18 cellular contexts compared by ENCODE assay signal in genomic region chr4:183171484-183172267, GRCh38.
DNase-seq lines count a peak whose midpoint lies in the region; ATAC-seq, FAIRE-seq and TF ChIP-seq lines count a peak whose summit lies in the region.
"Had no signal": no experiment of that assay in that cellular context is flagged by ENCODE, and none has a peak within 500 bp of the region (broad histone marks: within the 10 kb centered on the region; RNA-seq: fewer than 3 reads in every experiment).

No MANE protein-coding gene starts in this region.

- 50% methylated on average over 4 of the region's 4 CpGs; no CpG with 5 or more reads in 1 of the 2 experiments for WGBS in H1 (ENCODE audit: extremely low coverage in 1 of 2, insufficient coverage in 1 of 2, insufficient read length in 1 of 2, insufficient replicate concordance in 2 of 2, low coverage in 1 of 2, low lambda C conversion rate in 2 of 2, missing lambda C conversion rate in 1 of 2), 2 experiments
- WGBS in liver, result 23% methylated on average over 4 of the region's 4 CpGs

- POLR2A ChIA-PET in Caco-2 (lab: Charles Lee) (no interaction called here), H1 (lab: Charles Lee; ENCODE audit: partially characterized antibody) (interaction anchor here (1.4 to 1.8 kb wide), 2 partner anchors 8 to 9 kb away, joined by 3 to 6 read pairs; no protein-coding TSS in a partner anchor)

- peak overlapping the region; percentile 30 for H3K27ac Mint-ChIP-seq in Caco-2 (ENCODE audit: unreplicated experiment)
- H3K27ac Mint-ChIP-seq: activated CD4-positive, alpha-beta T cell treated with anti-CD3 and anti-CD28 coated beads for 36 hours; activated CD8-positive, alpha-beta memory T cell treated with anti-CD3 and anti-CD28 coated beads, Interleukin-2, amount 10 ng/mL, durations not matched to agents 7 days and 5 days had no signal

- H4K20me1 ChIP-seq in H1 (replicated peaks in 1 of 2; ENCODE audit: control insufficient read depth in 1 of 2, insufficient read depth in 2 of 2, low read length in 2 of 2), result peaks cover 2 to 3% of the 10 kb centered on the region in 2 experiments

- H3K9me3 Mint-ChIP-seq in Caco-2 (ENCODE audit: unreplicated experiment), result peaks cover 12% of the 10 kb centered on the region
- H3K9me3 Mint-ChIP-seq: central memory CD8-positive, alpha-beta T cell; stimulated activated naive CD8-positive, alpha-beta T cell treated with anti-CD3 and anti-CD28 coated beads, Interleukin-15, amount 100 ng/mL, for 72 hours had no signal

- H3K23ac ChIP-seq in H1 (ENCODE audit: insufficient read length), result no peak overlapping the region

- no peak overlapping the region for H4K5ac ChIP-seq in H1 (ENCODE audit: insufficient read length, low read depth, low read length)

- H3K36me3 Mint-ChIP-seq in Caco-2 (ENCODE audit: insufficient read depth, unreplicated experiment), result peaks cover 37% of the 10 kb centered on the region
- H3K36me3 Mint-ChIP-seq: activated CD8-positive, alpha-beta memory T cell treated with anti-CD3 and anti-CD28 coated beads, Interleukin-2, amount 10 ng/mL, durations not matched to agents 7 days and 5 days had no signal

- H3K9ac ChIP-seq in H1 (replicated peaks in 1 of 4; ENCODE audit: extremely low read depth in 1 of 4, low read depth in 3 of 4, low read length in 3 of 4) (no peak overlapping the region; a peak in 1 of 7 replicates), liver (ENCODE audit: low read depth in 1 of 2, low read length in 2 of 2) (no peak overlapping the region)

- ATAC-seq in HG02981 (IDR thresholded peaks at IDR 0.05; ENCODE audit: unreplicated experiment), result no peak
- ATAC-seq: activated CD4-positive, alpha-beta T cell treated with anti-CD3 and anti-CD28 coated beads for 36 hours; activated CD8-positive, alpha-beta memory T cell treated with anti-CD3 and anti-CD28 coated beads, Interleukin-2, amount 10 ng/mL, durations not matched to agents 7 days and 5 days; HCT116; stimulated activated naive CD8-positive, alpha-beta T cell treated with anti-CD3 and anti-CD28 coated beads, Interleukin-15, amount 100 ng/mL, for 72 hours had no signal

- no peak overlapping the region for H4K91ac ChIP-seq in H1 (replicated peaks; ENCODE audit: insufficient read length, low read length)

- H3K4me1 ChIP-seq in Caco-2 (peaks cover 71% of the 10 kb centered on the region), H1 (replicated peaks in 1 of 4; ENCODE audit: control insufficient read depth in 3 of 4, insufficient read depth in 4 of 4, low read length in 3 of 4) (peaks cover 6 to 26% (median 21%) of the 10 kb centered on the region in 4 experiments), liver (ENCODE audit: control insufficient read depth in 4 of 4, insufficient read depth in 4 of 4, low read length in 3 of 4) (peaks cover 7 to 26% (median 18%) of the 10 kb centered on the region in 4 donors)

- no peak overlapping the region for H4K8ac ChIP-seq in H1 (ENCODE audit: extremely low read depth, insufficient read depth, low read length)

- H2AK5ac ChIP-seq in H1 (ENCODE audit: low read depth, low read length), result no peak overlapping the region; the same call in 1 of the 2 replicates

- no peak overlapping the region for H2BK20ac ChIP-seq in H1 (ENCODE audit: low read length)

- CTCF ChIA-PET in Caco-2 (lab: Charles Lee), result no interaction called here
- CTCF ChIA-PET in H1 (lab: Charles Lee; ENCODE audit: partially characterized antibody), result interaction anchor here (0.6 kb wide), 1 partner anchor 14 kb away, joined by 6 read pairs; no protein-coding TSS in a partner anchor

- DNase-seq in Caco-2, result no peak
- peak; percentile 15 for DNase-seq in LNCaP clone FGC (ENCODE audit: low read depth)
- no peak for DNase-seq in H1 (ENCODE audit: low read depth in 1 of 2, low spot score in 2 of 2)
- DNase-seq in brain microvascular endothelial cell, result no peak
- DNase-seq in occipital lobe (lab: John Stamatoyannopoulos, UW), result no peak
- DNase-seq in AG08396 (ENCODE audit: low spot score), result no peak
- DNase-seq: activated CD4-positive, alpha-beta T cell treated with anti-CD3 and anti-CD28 coated beads for 36 hours; activated CD8-positive, alpha-beta memory T cell treated with anti-CD3 and anti-CD28 coated beads, Interleukin-2, amount 10 ng/mL, durations not matched to agents 7 days and 5 days; effector CD8-positive, alpha-beta T cell; kidney; NCI-H1436 treated with DMSO at 0.1 percent for 48 hours; stimulated activated CD4-positive, alpha-beta T cell treated with anti-CD3 and anti-CD28 coated beads, Interleukin-2, amount 100 ng/mL, for 24 hours; stimulated activated naive CD8-positive, alpha-beta T cell treated with anti-CD3 and anti-CD28 coated beads, Interleukin-15, amount 100 ng/mL, for 72 hours; upper lobe of left lung had no signal

- no peak overlapping the region for H2BK15ac ChIP-seq in H1 (ENCODE audit: low read length)

- peaks cover 6 to 97% of the 10 kb centered on the region in 2 experiments; a peak in 3 of 4 replicates for H3K79me2 ChIP-seq in H1 (ENCODE audit: control insufficient read depth in 1 of 2, insufficient read depth in 2 of 2, low read length in 2 of 2)

- H3K4me3 Mint-ChIP-seq in Caco-2 (ENCODE audit: unreplicated experiment), result peak overlapping the region; percentile 39
- H3K4me3 Mint-ChIP-seq: activated CD4-positive, alpha-beta T cell treated with anti-CD3 and anti-CD28 coated beads for 36 hours; activated CD8-positive, alpha-beta memory T cell treated with anti-CD3 and anti-CD28 coated beads, Interleukin-2, amount 10 ng/mL, durations not matched to agents 7 days and 5 days; central memory CD8-positive, alpha-beta T cell; stimulated activated naive CD8-positive, alpha-beta T cell treated with anti-CD3 and anti-CD28 coated beads, Interleukin-15, amount 100 ng/mL, for 72 hours had no signal

- H3K14ac ChIP-seq in H1 (ENCODE audit: insufficient read length), result no peak overlapping the region

- H3K27me3 Mint-ChIP-seq in Caco-2 (ENCODE audit: insufficient read depth, unreplicated experiment), result no peaks in the 10 kb centered on the region

- no peak overlapping the region for H2BK120ac ChIP-seq in H1 (replicated peaks; ENCODE audit: low read depth, low read length)

- in situ Hi-C loops in brain microvascular endothelial cell (cut with HindIII; ENCODE audit: low pct_ligation_motif_present, low sequenced_read_pairs), result no loop called here

- H3K36me3 ChIP-seq in Caco-2 (ENCODE audit: control insufficient read depth, insufficient read depth, low read length) (no peaks in the 10 kb centered on the region), H1 (ENCODE audit: control insufficient read depth in 2 of 4, insufficient read depth in 4 of 4, low read length in 3 of 4) (no peaks in the 10 kb centered on the region), liver (ENCODE audit: control insufficient read depth in 4 of 4, insufficient read depth in 3 of 4, low read depth in 1 of 4, low read length in 3 of 4) (no peaks in the 10 kb centered on the region), brain microvascular endothelial cell (replicated peaks) (no peaks in the 10 kb centered on the region)
- H3K36me3 ChIP-seq: upper lobe of left lung had no signal

- no peak for TF ChIP-seq EP300 in H1 (IDR thresholded peaks at IDR 0.05; ENCODE audit: borderline replicate concordance in 1 of 2, low read depth in 2 of 2, low read length in 2 of 2)

- no peak overlapping the region for H3K18ac ChIP-seq in H1 (ENCODE audit: extremely low read depth, low read length)

- H3K4me3 ChIP-seq in Caco-2 (ENCODE audit: low read depth, low read length) (peak overlapping the region; percentile 10; the same call in 1 of the 2 replicates), LNCaP clone FGC (ENCODE audit: low read depth, low read length) (no peak overlapping the region), H1 (ENCODE audit: extremely low read depth in 1 of 4, insufficient read depth in 2 of 4, low read depth in 3 of 4, low read length in 4 of 4) (no peak overlapping the region), liver (ENCODE audit: low read depth in 1 of 3, low read length in 3 of 3) (no peak overlapping the region), brain microvascular endothelial cell (ENCODE audit: low read depth, low read length) (no peak overlapping the region)
- H3K4me3 ChIP-seq: upper lobe of left lung had no signal

- H3K23me2 ChIP-seq in H1 (ENCODE audit: low read depth, low read length), result no peaks in the 10 kb centered on the region

- H3K9me3 ChIP-seq in Caco-2, result no peaks in the 10 kb centered on the region
- no peaks in the 10 kb centered on the region for H3K9me3 ChIP-seq in H1 (ENCODE audit: insufficient read depth in 2 of 2, low read depth in 1 of 2, low read length in 1 of 2)
- H3K9me3 ChIP-seq in liver (ENCODE audit: control insufficient read depth in 4 of 4, low read length in 3 of 4), result no peaks in the 10 kb centered on the region
- H3K9me3 ChIP-seq: upper lobe of left lung had no signal

- BruUV-seq in Caco-2 (replicated peaks; lab: Mats Ljungman, UMichigan), result no TSS peak

- TF ChIP-seq RAD21 in H1 (IDR thresholded peaks at IDR 0.05 in 1 of 2, conservative IDR thresholded peaks at IDR 0.05 in 1 of 2; ENCODE audit: low read depth in 2 of 2, low read length in 2 of 2) (no peak), liver (IDR thresholded peaks at IDR 0.05) (no peak)

- peak overlapping the region in 1 of 2 experiments; percentile 21; a peak in 1 of 4 replicates for H3K4me2 ChIP-seq in H1 (ENCODE audit: insufficient read depth in 1 of 2, low read depth in 2 of 2, low read length in 2 of 2)

- TF ChIP-seq CTCF in Caco-2 (IDR thresholded peaks at IDR 0.05; ENCODE audit: insufficient read depth in 1 of 2, low read depth in 1 of 2, low read length in 1 of 2, severe bottlenecking in 1 of 2, unreplicated experiment in 1 of 2), result no peak
- TF ChIP-seq CTCF in LNCaP clone FGC (IDR thresholded peaks at IDR 0.05; ENCODE audit: control insufficient read depth, extremely low read depth, insufficient read depth), result no peak
- TF ChIP-seq CTCF in H1 (IDR thresholded peaks at IDR 0.05; ENCODE audit: control extremely low read depth in 1 of 3, insufficient read depth in 1 of 3, low read depth in 1 of 3, low read length in 3 of 3), result no peak
- TF ChIP-seq CTCF in liver (IDR thresholded peaks at IDR 0.05; ENCODE audit: low read depth, low read length, missing input control), result no peak
- no peak for TF ChIP-seq CTCF in brain microvascular endothelial cell (IDR thresholded peaks at IDR 0.05; ENCODE audit: low read depth, low read length, missing control alignments)

- no peak overlapping the region for H3K27ac ChIP-seq in H1 (ENCODE audit: low read depth, low read length)
- peak overlapping the region; percentile 8 to 68 for H3K27ac ChIP-seq in liver (ENCODE audit: low read depth in 1 of 2, low read length in 2 of 2)
- no peak overlapping the region for H3K27ac ChIP-seq in brain microvascular endothelial cell
- H3K27ac ChIP-seq: upper lobe of left lung had no signal

- no peak for TF ChIP-seq POLR2A in H1 (IDR thresholded peaks at IDR 0.05; ENCODE audit: control extremely low read depth in 1 of 2, low read depth in 2 of 2, low read length in 2 of 2)

- H2BK12ac ChIP-seq in H1 (ENCODE audit: low read depth, low read length), result no peak overlapping the region

- H2AFZ ChIP-seq in H1 (ENCODE audit: low read length), result no peak overlapping the region

- peaks cover 57% of the 10 kb centered on the region for H3K4me1 Mint-ChIP-seq in Caco-2 (ENCODE audit: low read depth, unreplicated experiment)
- H3K4me1 Mint-ChIP-seq: activated CD4-positive, alpha-beta T cell treated with anti-CD3 and anti-CD28 coated beads for 36 hours; activated CD8-positive, alpha-beta memory T cell treated with anti-CD3 and anti-CD28 coated beads, Interleukin-2, amount 10 ng/mL, durations not matched to agents 7 days and 5 days; central memory CD8-positive, alpha-beta T cell; stimulated activated naive CD8-positive, alpha-beta T cell treated with anti-CD3 and anti-CD28 coated beads, Interleukin-15, amount 100 ng/mL, for 72 hours had no signal

- no peak overlapping the region for H3K4ac ChIP-seq in H1 (replicated peaks; ENCODE audit: insufficient read length, low read depth, low read length)

- H3K27me3 ChIP-seq in Caco-2 (replicated peaks; ENCODE audit: control insufficient read depth, insufficient read depth, low read length) (no peaks in the 10 kb centered on the region), H1 (replicated peaks in 1 of 4; ENCODE audit: control insufficient read depth in 3 of 4, extremely low read depth in 1 of 4, insufficient read depth in 3 of 4, low read length in 3 of 4) (no peaks in the 10 kb centered on the region), liver (ENCODE audit: control insufficient read depth in 4 of 4, insufficient read depth in 4 of 4, low read length in 3 of 4) (no peaks in the 10 kb centered on the region), brain microvascular endothelial cell (replicated peaks) (no peaks in the 10 kb centered on the region)
- H3K27me3 ChIP-seq: upper lobe of left lung had no signal

- H3K56ac ChIP-seq in H1 (replicated peaks; ENCODE audit: insufficient read length, low read depth, low read length), result no peak overlapping the region

- peak; percentile 36 for FAIRE-seq in H1 (lab: Jason Lieb, UNC)

- H3K79me1 ChIP-seq in H1 (ENCODE audit: low read depth, low read length), result peaks cover 7% of the 10 kb centered on the region

- no peak overlapping the region; the same call in 1 of the 2 replicates for H2BK5ac ChIP-seq in H1 (ENCODE audit: low read depth, low read length)

- intact Hi-C loops in Caco-2 (cut with micrococcal nuclease; ENCODE audit: unreplicated experiment), result no loop called here

Comparison
In these comparisons a context has a peak if more than half of its experiments do, and no peak if none do; other contexts are left out.
1. H3K27ac ChIP-seq: peak in liver (2 of 2); none in H1 (single experiment) and brain microvascular endothelial cell (single experiment).